Comparison of ENCODE assay signal across 20 cellular contexts in the genomic region with DNA sequence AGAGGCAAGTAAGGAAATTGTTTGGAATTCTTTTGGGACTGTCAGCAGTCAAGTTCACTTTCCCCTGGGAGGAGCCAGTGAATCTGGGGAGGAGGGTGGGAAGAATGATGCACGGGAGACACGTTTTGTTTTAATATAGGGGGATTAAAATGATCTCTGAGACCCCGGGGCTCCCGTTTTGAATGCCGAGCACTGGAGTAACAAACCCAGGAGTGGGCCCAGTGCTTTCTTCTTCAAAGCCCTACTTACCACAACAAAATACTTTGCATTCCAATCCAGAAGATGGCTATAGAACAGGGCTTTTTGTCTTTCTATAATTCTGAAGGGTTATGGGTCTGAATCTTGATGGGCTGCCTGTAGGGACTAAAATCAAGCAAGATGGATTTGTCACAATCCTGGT. TPM values are rescaled to one million over a fixed set of nuclear protein-coding genes. Genes with fewer than 3 reads are reported as not detected.
DNase-seq lines count a peak whose midpoint lies in the region; ATAC-seq and TF ChIP-seq lines count a peak whose summit lies in the region.
"Had no signal": no experiment of that assay in that cellular context is flagged by ENCODE, and none has a peak within 500 bp of the region (broad histone marks: within the 10 kb centered on the region; RNA-seq: fewer than 3 reads in every experiment).

No MANE protein-coding gene starts in this region.

- H4K20me1 ChIP-seq in smooth muscle cell (ENCODE audit: low read depth), result no peaks in the 10 kb centered on the region

- peak overlapping the region; percentile 58 for H3K4me2 ChIP-seq in smooth muscle cell

- no peaks in the 10 kb centered on the region for H3K79me2 ChIP-seq in smooth muscle cell (ENCODE audit: low read depth)

- no peak for TF ChIP-seq POLR2A in uterus (IDR thresholded peaks at IDR 0.05)

- H3K4me3 ChIP-seq in HUES64 (ENCODE audit: low read length) (no peak overlapping the region), adipocyte (ENCODE audit: low read length) (no peak overlapping the region), smooth muscle cell (no peak overlapping the region), uterus (no peak overlapping the region)
- H3K4me3 ChIP-seq: heart right ventricle, lower lobe of right lung had no signal

- ATAC-seq in GM18519 (IDR thresholded peaks at IDR 0.05; ENCODE audit: low FRiP score, unreplicated experiment), result no peak
- ATAC-seq: activated CD8-positive, alpha-beta T cell treated with anti-CD3 and anti-CD28 coated beads for 36 hours; lower lobe of right lung had no signal

- H3K27me3 ChIP-seq in HUES64 (ENCODE audit: insufficient read depth, low read length) (no peaks in the 10 kb centered on the region), adipocyte (replicated peaks; ENCODE audit: control insufficient read depth, insufficient read depth, low read length) (no peaks in the 10 kb centered on the region), smooth muscle cell (ENCODE audit: low read depth) (no peaks in the 10 kb centered on the region), uterus (no peaks in the 10 kb centered on the region)
- H3K27me3 ChIP-seq: heart right ventricle had no signal

- no peaks in the 10 kb centered on the region for H3K9me3 ChIP-seq in HUES64 (ENCODE audit: insufficient read depth, low read depth, low read length)
- H3K9me3 ChIP-seq in adipocyte (ENCODE audit: control insufficient read depth, low read length), result no peaks in the 10 kb centered on the region
- H3K9me3 ChIP-seq in smooth muscle cell (replicated peaks; ENCODE audit: low read depth), result no peaks in the 10 kb centered on the region
- no peaks in the 10 kb centered on the region for H3K9me3 ChIP-seq in uterus
- H3K9me3 ChIP-seq: heart right ventricle, lower lobe of right lung had no signal

- H3K36me3 ChIP-seq in HUES64 (ENCODE audit: insufficient read depth, low read length) (no peaks in the 10 kb centered on the region; the same call in 1 of the 2 replicates), adipocyte (ENCODE audit: control insufficient read depth, insufficient read depth, low read length, severe bottlenecking) (peaks cover 4% of the 10 kb centered on the region), smooth muscle cell (ENCODE audit: low read depth) (no peaks in the 10 kb centered on the region), uterus (no peaks in the 10 kb centered on the region)
- H3K36me3 ChIP-seq: lower lobe of right lung had no signal

- intact Hi-C loops in uterus (cut with DNase I; ENCODE audit: low total_unique reads), result no loop called here

- H3K9ac ChIP-seq in HUES64 (ENCODE audit: low read depth, low read length) (no peak overlapping the region), adipocyte (ENCODE audit: low read length) (no peak overlapping the region), smooth muscle cell (ENCODE audit: low read depth) (no peak overlapping the region)

- H3F3A ChIP-seq in smooth muscle cell (ENCODE audit: low read depth), result peaks cover 10% of the 10 kb centered on the region

- H3K4me1 ChIP-seq in HUES64 (ENCODE audit: insufficient read depth, low read length) (peaks cover 54% of the 10 kb centered on the region), adipocyte (ENCODE audit: control insufficient read depth, insufficient read depth, low read length) (peaks cover 23% of the 10 kb centered on the region), smooth muscle cell (ENCODE audit: low read depth) (peaks cover 60% of the 10 kb centered on the region), uterus (no peaks in the 10 kb centered on the region)

- WGBS in HUES64, result 21% methylated on average over 5 of the region's 5 CpGs
- WGBS in smooth muscle cell (ENCODE audit: low lambda C conversion rate), result 7% methylated on average over 5 of the region's 5 CpGs

- H3K27ac ChIP-seq in HUES64 (ENCODE audit: low read depth, low read length), result peak overlapping the region; percentile 24; the same call in 1 of the 2 replicates
- no peak overlapping the region for H3K27ac ChIP-seq in smooth muscle cell (ENCODE audit: low read depth)
- H3K27ac ChIP-seq in uterus, result peak overlapping the region in 1 of 2 donors; percentile 8
- H3K27ac ChIP-seq: lower lobe of right lung, RWPE1 had no signal

- DNase-seq in adipocyte (ENCODE audit: low read depth) (peak; percentile 25), islet precursor cell (peak; percentile 60), smooth muscle cell (lab: John Stamatoyannopoulos, UW; ENCODE audit: unreplicated experiment) (no peak), uterus (no peak), A172 (ENCODE audit: low spot score) (no peak)
- DNase-seq: activated CD8-positive, alpha-beta T cell treated with anti-CD3 and anti-CD28 coated beads for 36 hours; activated effector memory CD4-positive, alpha-beta T cell treated with anti-CD3 and anti-CD28 coated beads, Interleukin-2, amount 50 U/mL, for 16 hours; activated T-cell treated with anti-CD3 and anti-CD28 coated beads for 4 hours; CD4-positive, alpha-beta T cell; dermis blood vessel endothelial cell; DMS 273 treated with DMSO at 0.1 percent for 48 hours; heart right ventricle; lower lobe of right lung; MV-4-11; NCI-H1694; NCI-H2171; NCI-H526 treated with DMSO at 0.1 percent for 48 hours had no signal

- no peak for TF ChIP-seq CTCF in smooth muscle cell (IDR thresholded peaks at IDR 0.05; ENCODE audit: borderline replicate concordance, insufficient read depth, poor library complexity, severe bottlenecking)
- no peak for TF ChIP-seq CTCF in uterus (IDR thresholded peaks at IDR 0.05)

- peak overlapping the region; percentile 46 for H2AFZ ChIP-seq in smooth muscle cell (ENCODE audit: low read depth)

RNA-seq across cellular contexts. Expression of a gene that starts 44.8 kb away (rescaled TPM):
- polyA plus RNA-seq in HUES64 (2013, experiment 1 of 2), result 4.1 TPM
- 6.0 TPM for polyA plus RNA-seq in HUES64 (2013, experiment 2 of 2)
- 0.67 and 3.0 TPM in 2 replicates for total RNA-seq in smooth muscle cell
- polyA plus RNA-seq in smooth muscle cell, result 2.7 and 4.0 TPM in 2 replicates
- total RNA-seq in uterus, result 10 to 100 TPM in 2 of 4 donors, 1 to 10 TPM in 2; 2.6 to 21.2 (median 8.7) TPM
- not detected in 2 replicates for total RNA-seq in A172 (2014; rRNA removed; shearing (Covaris generic))

Comparison
In these comparisons a context has a peak if more than half of its experiments do, and no peak if none do; other contexts are left out.
1. DNase-seq: peak in adipocyte (single experiment) and islet precursor cell (single experiment); none in smooth muscle cell (single experiment), uterus (0 of 2) and A172 (single experiment).